13 cellular contexts compared by ENCODE assay signal in genomic region chr17:8474826-8475225, GRCh38. TPM values are rescaled to one million over a fixed set of nuclear protein-coding genes. Genes with fewer than 3 reads are reported as not detected.
DNase-seq lines count a peak whose midpoint lies in the region; ATAC-seq, FAIRE-seq and TF ChIP-seq lines count a peak whose summit lies in the region.
"Had no signal": no experiment of that assay in that cellular context is flagged by ENCODE, and none has a peak within 500 bp of the region (broad histone marks: within the 10 kb centered on the region; RNA-seq: fewer than 3 reads in every experiment).

No MANE protein-coding gene starts in this region.

- H3K4me1 Mint-ChIP-seq in H9, result no peaks in the 10 kb centered on the region
- H3K4me1 Mint-ChIP-seq in brain, result peaks cover 6% of the 10 kb centered on the region
- H3K4me1 Mint-ChIP-seq in mesothelial cell of epicardium, result no peaks in the 10 kb centered on the region

- peaks cover 3% of the 10 kb centered on the region for H4K20me1 ChIP-seq in H9 (ENCODE audit: control insufficient read depth, insufficient read depth, insufficient read length)

- H3K4me1 ChIP-seq in A549, result no peaks in the 10 kb centered on the region
- no peaks in the 10 kb centered on the region for H3K4me1 ChIP-seq in H9 (ENCODE audit: insufficient read depth, low read length)

- no peak overlapping the region for H2BK5ac ChIP-seq in H9 (ENCODE audit: insufficient read length, low read length)

- DNase-seq in A549 (ENCODE audit: low read depth in 1 of 2, low spot score in 1 of 2) (no peak), H9 (peak; percentile 30), mesothelial cell of epicardium (ENCODE audit: low spot score in 2 of 2, unreplicated experiment in 2 of 2) (no peak), RWPE1 (ENCODE audit: low spot score) (no peak), RPMI8226 (no peak), NCI-H446 treated with DMSO at 0.1 percent for 48 hours (lab: John Stamatoyannopoulos, UW) (no peak)
- DNase-seq: Calu3, NCI-H187 treated with DMSO at 0.1 percent for 48 hours, NCI-H774, SHP77 treated with DMSO at 0.1 percent for 48 hours had no signal

- ATAC-seq in A549 (no peak), HG02571 (IDR thresholded peaks at IDR 0.05; ENCODE audit: unreplicated experiment) (no peak)
- ATAC-seq: GM12878 had no signal

- TF ChIP-seq CTCF in A549 (IDR thresholded peaks at IDR 0.05), result no peak
- no peak for TF ChIP-seq CTCF in H9 (conservative IDR thresholded peaks at IDR 0.05)
- TF ChIP-seq CTCF in brain (conservative IDR thresholded peaks at IDR 0.05), result no peak
- TF ChIP-seq CTCF in mesothelial cell of epicardium (IDR thresholded peaks at IDR 0.05; ENCODE audit: unreplicated experiment), result no peak
- no peak for TF ChIP-seq CTCF in RWPE1 (conservative IDR thresholded peaks at IDR 0.05; ENCODE audit: low read depth)

- H3K27ac Mint-ChIP-seq in H9 (peak overlapping the region in 2 of 3 experiments; percentile 38 to 59; a peak in 2 of 7 replicates), brain (peak overlapping the region in 3 of 5 experiments; percentile 68 to 93 (median 72)), mesothelial cell of epicardium (peak overlapping the region; percentile 3)

- no peak overlapping the region for H3K56ac ChIP-seq in H9 (ENCODE audit: insufficient read length, low read depth, low read length)

- no peak overlapping the region for H2BK120ac ChIP-seq in H9 (ENCODE audit: low read depth, low read length, poor library complexity, severe bottlenecking)

- H3K23me2 ChIP-seq in H9 (ENCODE audit: insufficient read length, low read depth, low read length, poor library complexity, severe bottlenecking), result no peaks in the 10 kb centered on the region

- no peak overlapping the region for H2BK12ac ChIP-seq in H9 (ENCODE audit: insufficient read length, low read depth, low read length)

- WGBS in A549 (ENCODE audit: missing lambda C conversion rate), result 88% methylated on average over 15 of the region's 15 CpGs
- WGBS in H9 (ENCODE audit: extremely low coverage, insufficient read length, low lambda C conversion rate), result no CpG with 5 or more reads among the region's 15 CpGs

- no peak overlapping the region for H4K5ac ChIP-seq in H9 (ENCODE audit: insufficient read length, low read depth, low read length)

- H3K27me3 Mint-ChIP-seq in H9 (ENCODE audit: low read depth) (no peaks in the 10 kb centered on the region), brain (no peaks in the 10 kb centered on the region), mesothelial cell of epicardium (ENCODE audit: low read depth) (no peaks in the 10 kb centered on the region)

- H2BK15ac ChIP-seq in H9 (ENCODE audit: low read depth, low read length), result no peak overlapping the region

- H3K9me3 ChIP-seq in A549, result no peaks in the 10 kb centered on the region
- no peaks in the 10 kb centered on the region for H3K9me3 ChIP-seq in H9 (ENCODE audit: control insufficient read depth, low read depth, low read length)

- TF ChIP-seq EP300 in A549 (IDR thresholded peaks at IDR 0.05), result no peak

- H4K91ac ChIP-seq in H9 (ENCODE audit: insufficient read length, low read depth, low read length), result no peak overlapping the region

- H3K4me3 Mint-ChIP-seq in H9, result no peak overlapping the region
- H3K4me3 Mint-ChIP-seq in brain, result no peak overlapping the region
- no peak overlapping the region for H3K4me3 Mint-ChIP-seq in mesothelial cell of epicardium

- CTCF ChIA-PET in A549 (lab: Yijun Ruan, JAX) (interaction anchor here (2.5 kb wide), 1 partner anchor 10 kb away, joined by 7 read pairs; no protein-coding TSS in a partner anchor), RWPE1 (lab: Yijun Ruan, JAX) (no interaction called here)

- H3K9me3 Mint-ChIP-seq in H9 (no peaks in the 10 kb centered on the region), brain (no peaks in the 10 kb centered on the region), mesothelial cell of epicardium (no peaks in the 10 kb centered on the region)

- no peak overlapping the region for H3K27ac ChIP-seq in A549
- no peak overlapping the region for H3K27ac ChIP-seq in H9 (ENCODE audit: insufficient read length, low read depth, low read length)
- no peak overlapping the region for H3K27ac ChIP-seq in RWPE1

- POLR2A ChIA-PET in A549 (lab: Yijun Ruan, JAX) (no interaction called here), RWPE1 (lab: Yijun Ruan, JAX; ENCODE audit: low non-redundant PET) (no interaction called here)

- no peak overlapping the region for H2AK5ac ChIP-seq in H9 (ENCODE audit: insufficient read length, low read length)

- H3K4me3 ChIP-seq in A549, result no peak overlapping the region
- H3K4me3 ChIP-seq: GM12878 had no signal

- H3K14ac ChIP-seq in H9 (ENCODE audit: insufficient read depth, low read length), result no peak overlapping the region

- H3K36me3 Mint-ChIP-seq in H9 (ENCODE audit: insufficient read depth in 1 of 3, low read depth in 3 of 3) (peaks cover 34 to 84% (median 68%) of the 10 kb centered on the region in 3 experiments; a peak in 6 of 7 replicates), brain (peaks cover 84% of the 10 kb centered on the region), mesothelial cell of epicardium (peaks cover 41% of the 10 kb centered on the region)

- H3K79me2 ChIP-seq in H9 (ENCODE audit: insufficient read depth, low read length), result no peaks in the 10 kb centered on the region

- no peak overlapping the region for H3K23ac ChIP-seq in H9 (ENCODE audit: insufficient read length, low read depth, low read length)

- no peak overlapping the region for H3K4ac ChIP-seq in H9 (ENCODE audit: low read depth, low read length)

- H4K8ac ChIP-seq in H9 (replicated peaks; ENCODE audit: insufficient read length, low read depth, low read length), result no peak overlapping the region

- no peak overlapping the region for H3K4me2 ChIP-seq in A549
- H3K4me2 ChIP-seq in H9 (ENCODE audit: insufficient read depth, insufficient read length, low read length), result no peak overlapping the region

- no peak overlapping the region for H2BK20ac ChIP-seq in H9 (ENCODE audit: low read depth, low read length, poor library complexity, severe bottlenecking)

- no peak for TF ChIP-seq POLR2A in A549 (IDR thresholded peaks at IDR 0.05; ENCODE audit: low read length)

- no peak overlapping the region for H3T11ph ChIP-seq in H9 (ENCODE audit: low read length)

- TF ChIP-seq RAD21 in A549 (conservative IDR thresholded peaks at IDR 0.05 in 1 of 2, IDR thresholded peaks at IDR 0.05 in 1 of 2), result no peak

- H3K9ac ChIP-seq in H9 (ENCODE audit: extremely low read depth, insufficient read length, low read length), result no peak overlapping the region

- H3K79me1 ChIP-seq in H9 (ENCODE audit: insufficient read depth, low read depth, low read length, poor library complexity, severe bottlenecking), result no peaks in the 10 kb centered on the region

- no peak overlapping the region for H2AFZ ChIP-seq in H9 (ENCODE audit: low read length)

- no peak overlapping the region for H3K18ac ChIP-seq in H9 (ENCODE audit: insufficient read length, low read depth, low read length)

- FAIRE-seq in A549 (lab: Jason Lieb, UNC), result no peak
- FAIRE-seq: GM12878 had no signal

- H3K27me3 ChIP-seq in H9 (ENCODE audit: insufficient read depth, low read length), result no peaks in the 10 kb centered on the region

TF ChIP-seq in A549, 52 proteins besides CTCF, POLR2A, EP300 and RAD21:
- TF ChIP-seq JUN (IDR thresholded peaks at IDR 0.05), result no peak
- peak; percentile 93 for TF ChIP-seq MAFK (IDR thresholded peaks at IDR 0.05; ENCODE audit: partially characterized antibody)
TF ChIP-seq in A549: peak in this region for 1.

RNA-seq across cellular contexts. Expression of gene NDEL1, which starts 39.1 kb away (rescaled TPM):
- polyA plus RNA-seq in A549 (2011; rRNA removed), result 71.0 and 91.0 TPM in 2 replicates
- 55.0 and 65.1 TPM in 2 replicates for polyA plus RNA-seq in A549 (2012; cell fraction: cytosol; rRNA removed)
- polyA plus RNA-seq in A549 (2012; cell fraction: nucleus; rRNA removed), result 115 and 146 TPM in 2 replicates
- 50.7 to 53.3 TPM (median 51.5 TPM) in 3 replicates for polyA plus RNA-seq in A549 (2017; fragmentation: RNase III; extraction: RNeasy Plus Mini Kit Qiagen cat#74134 plus additional on column Dnase treatment)
- polyA minus RNA-seq in A549 (2011; rRNA and poly(A)+ RNA removed), result 44.7 and 52.2 TPM in 2 replicates
- total RNA-seq in H9 (2021), result 32.9 and 38.4 TPM in 2 replicates
- polyA plus RNA-seq in brain (ENCODE audit: insufficient read depth, low read depth, low replicate concordance), result 33.2 TPM
- 60.2 to 63.3 TPM (median 61.2 TPM) in 3 replicates for total RNA-seq in mesothelial cell of epicardium

Comparison
In these comparisons a context has a peak if more than half of its experiments do, and no peak if none do; other contexts are left out.
1. H3K27ac Mint-ChIP-seq: peak in every context shown above with its lines; median percentile 72 in brain; 48 in H9; 3 in mesothelial cell of epicardium.